Comparison of ENCODE assay signal across 9 cellular contexts in genomic region chr13:48231948-48232347, GRCh38. TPM values are rescaled to one million over a fixed set of nuclear protein-coding genes. Genes with fewer than 3 reads are reported as not detected.
DNase-seq lines count a peak whose midpoint lies in the region; ATAC-seq, FAIRE-seq and TF ChIP-seq lines count a peak whose summit lies in the region.
"Had no signal": no experiment of that assay in that cellular context is flagged by ENCODE, and none has a peak within 500 bp of the region (broad histone marks: within the 10 kb centered on the region; RNA-seq: fewer than 3 reads in every experiment).

No MANE protein-coding gene starts in this region.

- H3K27ac Mint-ChIP-seq in astrocyte (ENCODE audit: unreplicated experiment): no peak overlapping the region

- peaks cover 38% of the 10 kb centered on the region for H3K79me2 ChIP-seq in astrocyte (ENCODE audit: insufficient read depth, low read length)

- no peak for TF ChIP-seq EP300 in tibial nerve (IDR thresholded peaks at IDR 0.05)

- no peak for DNase-seq in activated T-cell treated with anti-CD3 and anti-CD28 coated beads, Interleukin-2, amount 50 U/mL, for 4 hours
- DNase-seq in activated T-cell treated with anti-CD3 and anti-CD28 coated beads, Interleukin-2, amount 50 U/mL, for 1 hour: no peak
- DNase-seq in astrocyte (ENCODE audit: low read depth) (no peak), tibial nerve (ENCODE audit: low spot score in 2 of 2) (no peak), COLO668 (lab: John Stamatoyannopoulos, UW; ENCODE audit: unreplicated experiment) (no peak), NCI-H524 treated with DMSO at 0.1 percent for 48 hours (lab: John Stamatoyannopoulos, UW) (no peak)

- no peak overlapping the region for H3K4me3 ChIP-seq in astrocyte (ENCODE audit: insufficient read depth, low read depth, low read length)
- H3K4me3 ChIP-seq in mucosa of rectum (ENCODE audit: low read length in 2 of 2): peak overlapping the region; percentile 97 to 99
- peak overlapping the region in 1 of 4 donors; percentile 100 for H3K4me3 ChIP-seq in tibial nerve

- H3K9me3 ChIP-seq in astrocyte (ENCODE audit: insufficient read depth, low read depth, low read length) (no peaks in the 10 kb centered on the region), mucosa of rectum (ENCODE audit: control insufficient read depth in 2 of 2, low read length in 2 of 2) (no peaks in the 10 kb centered on the region), tibial nerve (no peaks in the 10 kb centered on the region)

- TF ChIP-seq CTCF in astrocyte (IDR thresholded peaks at IDR 0.05; ENCODE audit: insufficient read depth, low read depth, low read length) (no peak), tibial nerve (IDR thresholded peaks at IDR 0.05) (no peak)

- no peak overlapping the region for H3K4me2 ChIP-seq in astrocyte (ENCODE audit: low read length)

- peaks cover 14% of the 10 kb centered on the region for H3K4me1 ChIP-seq in astrocyte (ENCODE audit: insufficient read depth, low read length)
- peaks cover 11 to 15% of the 10 kb centered on the region in 2 donors for H3K4me1 ChIP-seq in mucosa of rectum (ENCODE audit: control insufficient read depth in 2 of 2, insufficient read depth in 2 of 2, low read length in 2 of 2)
- H3K4me1 ChIP-seq in tibial nerve: peaks cover 0 to 40% (median 19%) of the 10 kb centered on the region in 4 donors

- H3K36me3 Mint-ChIP-seq in activated T-cell treated with anti-CD3 and anti-CD28 coated beads, Interleukin-2, amount 50 U/mL, for 4 hours (ENCODE audit: insufficient read depth): peaks cover 6% of the 10 kb centered on the region
- no peaks in the 10 kb centered on the region for H3K36me3 Mint-ChIP-seq in astrocyte (ENCODE audit: low read depth, unreplicated experiment)

- H2AFZ ChIP-seq in astrocyte (ENCODE audit: low read depth, low read length): no peak overlapping the region

- peaks cover 52% of the 10 kb centered on the region for H3K4me1 Mint-ChIP-seq in activated T-cell treated with anti-CD3 and anti-CD28 coated beads, Interleukin-2, amount 50 U/mL, for 4 hours (ENCODE audit: low read depth)
- peaks cover 18% of the 10 kb centered on the region for H3K4me1 Mint-ChIP-seq in astrocyte (ENCODE audit: low read depth, unreplicated experiment)

- no peaks in the 10 kb centered on the region for H3K36me3 ChIP-seq in astrocyte (ENCODE audit: insufficient read depth, low read length)
- no peaks in the 10 kb centered on the region for H3K36me3 ChIP-seq in mucosa of rectum (ENCODE audit: control insufficient read depth in 2 of 2, insufficient read depth in 2 of 2, low read length in 2 of 2)
- no peaks in the 10 kb centered on the region for H3K36me3 ChIP-seq in tibial nerve

- H3K9ac ChIP-seq in astrocyte (ENCODE audit: low read length) (no peak overlapping the region), mucosa of rectum (ENCODE audit: low read depth in 1 of 2, low read length in 2 of 2) (peak overlapping the region in 1 of 2 donors; percentile 94)

- no peaks in the 10 kb centered on the region for H3K9me3 Mint-ChIP-seq in activated T-cell treated with anti-CD3 and anti-CD28 coated beads, Interleukin-2, amount 50 U/mL, for 4 hours
- H3K9me3 Mint-ChIP-seq in astrocyte (ENCODE audit: unreplicated experiment): no peaks in the 10 kb centered on the region

- ATAC-seq in activated T-cell treated with anti-CD3 and anti-CD28 coated beads, Interleukin-2, amount 50 U/mL, for 4 hours: no peak
- no peak for ATAC-seq in HG03571 (IDR thresholded peaks at IDR 0.05; ENCODE audit: unreplicated experiment)

- H3K27me3 ChIP-seq in astrocyte (ENCODE audit: insufficient read depth, low read length): no peaks in the 10 kb centered on the region
- H3K27me3 ChIP-seq in mucosa of rectum (ENCODE audit: control insufficient read depth in 2 of 2, insufficient read depth in 2 of 2, low read length in 2 of 2): no peaks in the 10 kb centered on the region
- no peaks in the 10 kb centered on the region for H3K27me3 ChIP-seq in tibial nerve

- H4K20me1 ChIP-seq in astrocyte (ENCODE audit: insufficient read depth, low read length): peaks cover 16% of the 10 kb centered on the region

- no peak for TF ChIP-seq POLR2A in tibial nerve (IDR thresholded peaks at IDR 0.05)

- FAIRE-seq in astrocyte (lab: Jason Lieb, UNC): no peak
- FAIRE-seq: urothelium cell line had no signal

- no peaks in the 10 kb centered on the region for H3K27me3 Mint-ChIP-seq in activated T-cell treated with anti-CD3 and anti-CD28 coated beads, Interleukin-2, amount 50 U/mL, for 4 hours (ENCODE audit: low read depth)
- H3K27me3 Mint-ChIP-seq in astrocyte (ENCODE audit: low read depth, unreplicated experiment): no peaks in the 10 kb centered on the region

- H3K4me3 Mint-ChIP-seq in activated T-cell treated with anti-CD3 and anti-CD28 coated beads, Interleukin-2, amount 50 U/mL, for 4 hours: peak overlapping the region; percentile 94
- H3K4me3 Mint-ChIP-seq in astrocyte (ENCODE audit: unreplicated experiment): peak overlapping the region; percentile 84

- no peak overlapping the region for H3K27ac ChIP-seq in astrocyte (ENCODE audit: low read depth, low read length)
- H3K27ac ChIP-seq in mucosa of rectum (ENCODE audit: low read depth in 2 of 2, low read length in 2 of 2): peak overlapping the region; percentile 99
- peak overlapping the region; percentile 96 to 100 (median 100) for H3K27ac ChIP-seq in tibial nerve

RNA-seq across cellular contexts. Expression of gene ITM2B, which starts 1.1 kb away (rescaled TPM):
- total RNA-seq in activated T-cell treated with anti-CD3 and anti-CD28 coated beads, Interleukin-2, amount 50 U/mL, for 4 hours: 10 to 100 TPM; 48.8 to 63.5 (median 49.3) TPM
- total RNA-seq in astrocyte (358 and 418 TPM in 2 replicates), tibial nerve (100 to 1,000 TPM; 476 to 770 (median 612) TPM)
